Comparison of ENCODE assay signal across 2 cellular contexts in the genomic region with DNA sequence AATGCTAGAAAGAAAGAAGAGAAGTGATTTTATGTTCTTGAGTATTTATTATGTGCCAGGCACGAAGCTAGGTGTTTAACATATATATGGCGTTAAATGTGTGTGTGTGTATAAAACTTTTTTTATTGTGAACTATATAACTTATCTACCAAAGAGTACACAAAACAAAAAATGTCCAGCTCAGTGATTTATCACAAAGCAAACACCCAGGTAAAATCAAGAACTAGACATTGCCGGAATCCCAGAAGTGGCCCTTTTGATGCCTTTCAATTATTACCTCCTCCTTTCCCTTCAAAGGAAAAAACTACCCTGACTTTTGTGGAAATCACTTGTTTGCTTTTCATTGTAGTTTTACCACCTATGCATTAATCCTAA.
TF ChIP-seq lines count a peak whose summit lies in the region.

No MANE protein-coding gene starts in this region.

TF ChIP-seq in GM23338, 12 proteins besides CTCF, POLR2A, EP300 and RAD21:
- TF ChIP-seq NANOG (IDR thresholded peaks at IDR 0.05; ENCODE audit: borderline replicate concordance) (no peak), EZH2 (IDR thresholded peaks at IDR 0.05; ENCODE audit: low read depth, unreplicated experiment) (no peak), STAT1 (IDR thresholded peaks at IDR 0.05; ENCODE audit: unreplicated experiment) (no peak), EZH2phosphoT487 (IDR thresholded peaks at IDR 0.05; ENCODE audit: unreplicated experiment) (no peak), ZNF114 (CRISPR knock-in tag; IDR thresholded peaks at IDR 0.05) (no peak), ZNF331 (CRISPR knock-in tag; IDR thresholded peaks at IDR 0.05; ENCODE audit: low read depth) (no peak), POLR2AphosphoS5 (IDR thresholded peaks at IDR 0.05; ENCODE audit: low read depth) (no peak)
- TF ChIP-seq, protein P1, sequence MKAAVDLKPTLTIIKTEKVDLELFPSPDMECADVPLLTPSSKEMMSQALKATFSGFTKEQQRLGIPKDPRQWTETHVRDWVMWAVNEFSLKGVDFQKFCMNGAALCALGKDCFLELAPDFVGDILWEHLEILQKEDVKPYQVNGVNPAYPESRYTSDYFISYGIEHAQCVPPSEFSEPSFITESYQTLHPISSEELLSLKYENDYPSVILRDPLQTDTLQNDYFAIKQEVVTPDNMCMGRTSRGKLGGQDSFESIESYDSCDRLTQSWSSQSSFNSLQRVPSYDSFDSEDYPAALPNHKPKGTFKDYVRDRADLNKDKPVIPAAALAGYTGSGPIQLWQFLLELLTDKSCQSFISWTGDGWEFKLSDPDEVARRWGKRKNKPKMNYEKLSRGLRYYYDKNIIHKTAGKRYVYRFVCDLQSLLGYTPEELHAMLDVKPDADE (IDR thresholded peaks at IDR 0.05) = no peak
- TF ChIP-seq, protein P2, sequence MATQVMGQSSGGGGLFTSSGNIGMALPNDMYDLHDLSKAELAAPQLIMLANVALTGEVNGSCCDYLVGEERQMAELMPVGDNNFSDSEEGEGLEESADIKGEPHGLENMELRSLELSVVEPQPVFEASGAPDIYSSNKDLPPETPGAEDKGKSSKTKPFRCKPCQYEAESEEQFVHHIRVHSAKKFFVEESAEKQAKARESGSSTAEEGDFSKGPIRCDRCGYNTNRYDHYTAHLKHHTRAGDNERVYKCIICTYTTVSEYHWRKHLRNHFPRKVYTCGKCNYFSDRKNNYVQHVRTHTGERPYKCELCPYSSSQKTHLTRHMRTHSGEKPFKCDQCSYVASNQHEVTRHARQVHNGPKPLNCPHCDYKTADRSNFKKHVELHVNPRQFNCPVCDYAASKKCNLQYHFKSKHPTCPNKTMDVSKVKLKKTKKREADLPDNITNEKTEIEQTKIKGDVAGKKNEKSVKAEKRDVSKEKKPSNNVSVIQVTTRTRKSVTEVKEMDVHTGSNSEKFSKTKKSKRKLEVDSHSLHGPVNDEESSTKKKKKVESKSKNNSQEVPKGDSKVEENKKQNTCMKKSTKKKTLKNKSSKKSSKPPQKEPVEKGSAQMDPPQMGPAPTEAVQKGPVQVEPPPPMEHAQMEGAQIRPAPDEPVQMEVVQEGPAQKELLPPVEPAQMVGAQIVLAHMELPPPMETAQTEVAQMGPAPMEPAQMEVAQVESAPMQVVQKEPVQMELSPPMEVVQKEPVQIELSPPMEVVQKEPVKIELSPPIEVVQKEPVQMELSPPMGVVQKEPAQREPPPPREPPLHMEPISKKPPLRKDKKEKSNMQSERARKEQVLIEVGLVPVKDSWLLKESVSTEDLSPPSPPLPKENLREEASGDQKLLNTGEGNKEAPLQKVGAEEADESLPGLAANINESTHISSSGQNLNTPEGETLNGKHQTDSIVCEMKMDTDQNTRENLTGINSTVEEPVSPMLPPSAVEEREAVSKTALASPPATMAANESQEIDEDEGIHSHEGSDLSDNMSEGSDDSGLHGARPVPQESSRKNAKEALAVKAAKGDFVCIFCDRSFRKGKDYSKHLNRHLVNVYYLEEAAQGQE (IDR thresholded peaks at IDR 0.05; ENCODE audit: unreplicated experiment) = no peak

TF ChIP-seq in WTC11, 78 proteins besides CTCF, POLR2A, EP300 and RAD21:
- no peak for TF ChIP-seq GTF2I (CRISPR knock-in tag; conservative IDR thresholded peaks at IDR 0.05)
- no peak for TF ChIP-seq SMAD3 (CRISPR knock-in tag; IDR thresholded peaks at IDR 0.05; ENCODE audit: borderline replicate concordance)
- TF ChIP-seq, protein P3, sequence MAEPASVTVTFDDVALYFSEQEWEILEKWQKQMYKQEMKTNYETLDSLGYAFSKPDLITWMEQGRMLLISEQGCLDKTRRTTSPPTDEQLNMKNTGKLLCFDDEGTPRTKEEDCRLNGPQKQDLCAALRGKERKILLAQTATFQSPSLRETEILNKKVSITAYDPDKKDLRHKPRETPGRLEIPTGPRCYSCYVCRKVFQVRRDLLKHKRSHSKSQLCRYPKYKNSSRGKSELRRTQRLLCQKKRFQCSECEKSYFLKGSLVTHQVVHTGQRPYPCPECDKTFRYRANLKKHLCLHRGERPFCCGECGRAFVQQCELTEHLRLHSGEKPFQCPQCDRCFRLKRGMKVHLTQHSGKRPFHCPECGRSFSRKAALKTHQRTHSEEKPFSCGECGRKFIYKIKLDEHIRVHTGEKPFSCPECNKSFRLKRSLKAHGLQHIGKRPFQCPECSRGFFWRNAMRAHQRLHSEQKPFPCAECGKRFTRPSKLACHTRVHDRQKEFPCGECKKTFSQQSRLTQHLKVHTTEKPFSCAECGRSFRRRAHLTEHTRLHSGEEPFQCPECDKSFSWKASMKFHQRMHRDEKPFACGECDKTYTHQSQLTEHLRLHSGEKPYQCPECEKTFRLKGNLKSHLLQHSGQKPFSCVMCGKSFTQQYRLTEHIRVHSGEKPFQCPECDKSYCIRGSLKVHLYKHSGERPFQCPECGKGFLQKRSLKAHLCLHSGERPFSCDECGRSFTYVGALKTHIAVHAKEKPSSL (CRISPR knock-in tag; conservative IDR thresholded peaks at IDR 0.05) = no peak
- TF ChIP-seq ESRRA (CRISPR knock-in tag; IDR thresholded peaks at IDR 0.05; ENCODE audit: borderline replicate concordance) = no peak
- TF ChIP-seq, protein P4, sequence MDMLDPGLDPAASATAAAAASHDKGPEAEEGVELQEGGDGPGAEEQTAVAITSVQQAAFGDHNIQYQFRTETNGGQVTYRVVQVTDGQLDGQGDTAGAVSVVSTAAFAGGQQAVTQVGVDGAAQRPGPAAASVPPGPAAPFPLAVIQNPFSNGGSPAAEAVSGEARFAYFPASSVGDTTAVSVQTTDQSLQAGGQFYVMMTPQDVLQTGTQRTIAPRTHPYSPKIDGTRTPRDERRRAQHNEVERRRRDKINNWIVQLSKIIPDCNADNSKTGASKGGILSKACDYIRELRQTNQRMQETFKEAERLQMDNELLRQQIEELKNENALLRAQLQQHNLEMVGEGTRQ (CRISPR knock-in tag; IDR thresholded peaks at IDR 0.05) = no peak
- no peak for TF ChIP-seq HMGA2 (CRISPR knock-in tag; IDR thresholded peaks at IDR 0.05)
- no peak for TF ChIP-seq ATF1 (CRISPR knock-in tag; IDR thresholded peaks at IDR 0.05)
